In the genomic region with DNA sequence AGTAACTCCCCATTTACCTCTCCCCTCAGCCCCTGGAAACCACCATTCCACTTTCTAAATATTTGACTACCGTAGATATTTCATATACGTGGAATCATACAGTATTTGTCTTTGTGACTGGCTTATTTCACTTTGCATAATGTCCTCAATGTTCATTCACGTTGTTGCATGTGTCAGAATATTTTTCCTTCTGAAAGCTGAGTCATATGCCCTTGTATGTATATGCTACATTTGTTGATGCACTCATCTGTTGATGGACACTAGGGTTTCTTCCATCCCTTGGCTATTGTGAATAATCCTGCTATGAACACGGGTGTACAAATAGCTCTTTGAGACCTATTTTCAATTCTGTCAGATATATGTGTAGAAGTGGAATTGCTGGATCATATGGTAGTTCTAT, we compare ENCODE assay signal across 1 cellular context.
TF ChIP-seq lines count a peak whose summit lies in the region.

No MANE protein-coding gene starts in this region.

TF ChIP-seq in K562, 482 proteins besides CTCF, POLR2A, EP300 and RAD21 (continued from another document):
- TF ChIP-seq, protein P1, sequence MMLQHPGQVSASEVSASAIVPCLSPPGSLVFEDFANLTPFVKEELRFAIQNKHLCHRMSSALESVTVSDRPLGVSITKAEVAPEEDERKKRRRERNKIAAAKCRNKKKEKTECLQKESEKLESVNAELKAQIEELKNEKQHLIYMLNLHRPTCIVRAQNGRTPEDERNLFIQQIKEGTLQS (IDR thresholded peaks at IDR 0.05) = peak; percentile 48
- TF ChIP-seq, protein P1 (CRISPR knock-in tag; conservative IDR thresholded peaks at IDR 0.05) = no peak
- TF ChIP-seq, protein P2, sequence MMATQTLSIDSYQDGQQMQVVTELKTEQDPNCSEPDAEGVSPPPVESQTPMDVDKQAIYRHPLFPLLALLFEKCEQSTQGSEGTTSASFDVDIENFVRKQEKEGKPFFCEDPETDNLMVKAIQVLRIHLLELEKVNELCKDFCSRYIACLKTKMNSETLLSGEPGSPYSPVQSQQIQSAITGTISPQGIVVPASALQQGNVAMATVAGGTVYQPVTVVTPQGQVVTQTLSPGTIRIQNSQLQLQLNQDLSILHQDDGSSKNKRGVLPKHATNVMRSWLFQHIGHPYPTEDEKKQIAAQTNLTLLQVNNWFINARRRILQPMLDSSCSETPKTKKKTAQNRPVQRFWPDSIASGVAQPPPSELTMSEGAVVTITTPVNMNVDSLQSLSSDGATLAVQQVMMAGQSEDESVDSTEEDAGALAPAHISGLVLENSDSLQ (IDR thresholded peaks at IDR 0.05) = 0 out of 2 replicates have a peak, but pooled peaks have one; percentile 41
- TF ChIP-seq POLR3A (IDR thresholded peaks at IDR 0.05; ENCODE audit: borderline replicate concordance, extremely low read depth, insufficient read depth, insufficient read length) (no peak), MYNN (IDR thresholded peaks at IDR 0.05) (no peak), MYNN (CRISPR knock-in tag; IDR thresholded peaks at IDR 0.05) (no peak)
TF ChIP-seq in K562: peak in this region for 3.
